In genomic region chr18:14190776-14191442, GRCh38 we compare ENCODE assay signal across 8 cellular contexts. TPM values are rescaled to one million over a fixed set of nuclear protein-coding genes. Genes with fewer than 3 reads are reported as not detected.
DNase-seq lines count a peak whose midpoint lies in the region; ATAC-seq and TF ChIP-seq lines count a peak whose summit lies in the region.
"Not testable (repeated sequence)": the region's sequence is repeated elsewhere in the genome, so short reads cannot be mapped to it uniquely, and the experiment has no call there.

No MANE protein-coding gene starts in this region.

- CTCF ChIA-PET in activated CD8-positive, alpha-beta memory T cell treated with anti-CD3 and anti-CD28 coated beads, Interleukin-2, amount 10 ng/mL, durations not matched to agents 7 days and 5 days (lab: Charles Lee): interaction anchor here (1.4 kb wide), 1 partner anchor 12 kb away, joined by 7 read pairs; no protein-coding TSS in a partner anchor

- H3K36me3 Mint-ChIP-seq in activated CD8-positive, alpha-beta memory T cell treated with anti-CD3 and anti-CD28 coated beads, Interleukin-2, amount 10 ng/mL, durations not matched to agents 7 days and 5 days: peaks cover 15% of the 10 kb centered on the region
- not testable (repeated sequence) for H3K36me3 Mint-ChIP-seq in natural killer cell treated with Interleukin-12 subunit alpha and Interleukin-12 subunit beta and Interleukin-15 and Interleukin-18, amount 100 ng/mL, for 72 hours

- not testable (repeated sequence) for TF ChIP-seq CTCF in GM12865 (IDR thresholded peaks at IDR 0.05; ENCODE audit: insufficient read depth, low read depth, low read length, missing control alignments)

- peak overlapping the region; percentile 69 for H3K27ac Mint-ChIP-seq in activated CD8-positive, alpha-beta memory T cell treated with anti-CD3 and anti-CD28 coated beads, Interleukin-2, amount 10 ng/mL, durations not matched to agents 7 days and 5 days
- peak overlapping the region; percentile 60 to 81 for H3K27ac Mint-ChIP-seq in natural killer cell treated with Interleukin-12 subunit alpha and Interleukin-12 subunit beta and Interleukin-15 and Interleukin-18, amount 100 ng/mL, for 72 hours

- not testable (repeated sequence) for H3K27me3 Mint-ChIP-seq in activated CD8-positive, alpha-beta memory T cell treated with anti-CD3 and anti-CD28 coated beads, Interleukin-2, amount 10 ng/mL, durations not matched to agents 7 days and 5 days; natural killer cell treated with Interleukin-12 subunit alpha and Interleukin-12 subunit beta and Interleukin-15 and Interleukin-18, amount 100 ng/mL, for 72 hours

- peak; percentile 96 for ATAC-seq in GM18907 (IDR thresholded peaks at IDR 0.05; ENCODE audit: unreplicated experiment)
- peak; percentile 96 for ATAC-seq in GM21390 (IDR thresholded peaks at IDR 0.05; ENCODE audit: unreplicated experiment)
- ATAC-seq in HG02759 (IDR thresholded peaks at IDR 0.05; ENCODE audit: unreplicated experiment): peak; percentile 66
- ATAC-seq in HG03108 (IDR thresholded peaks at IDR 0.05; ENCODE audit: unreplicated experiment): peak; percentile 91
- peak; percentile 99 for ATAC-seq in HG03565 (IDR thresholded peaks at IDR 0.05; ENCODE audit: unreplicated experiment)
- peak; percentile 80 for ATAC-seq in activated CD8-positive, alpha-beta memory T cell treated with anti-CD3 and anti-CD28 coated beads, Interleukin-2, amount 10 ng/mL, durations not matched to agents 7 days and 5 days
- peak in 1 of 2 donors; percentile 80 for ATAC-seq in natural killer cell treated with Interleukin-12 subunit alpha and Interleukin-12 subunit beta and Interleukin-15 and Interleukin-18, amount 100 ng/mL, for 72 hours

- DNase-seq in GM12865 (ENCODE audit: low read depth): peak; percentile 40
- DNase-seq in activated CD8-positive, alpha-beta memory T cell treated with anti-CD3 and anti-CD28 coated beads, Interleukin-2, amount 10 ng/mL, durations not matched to agents 7 days and 5 days; natural killer cell treated with Interleukin-12 subunit alpha and Interleukin-12 subunit beta and Interleukin-15 and Interleukin-18, amount 100 ng/mL, for 72 hours (ENCODE audit: low spot score): not testable (repeated sequence)

- not testable (repeated sequence) for H3K4me3 ChIP-seq in GM12865 (ENCODE audit: low read depth, low read length)

- H3K4me1 Mint-ChIP-seq in activated CD8-positive, alpha-beta memory T cell treated with anti-CD3 and anti-CD28 coated beads, Interleukin-2, amount 10 ng/mL, durations not matched to agents 7 days and 5 days: peaks cover 28% of the 10 kb centered on the region
- H3K4me1 Mint-ChIP-seq in natural killer cell treated with Interleukin-12 subunit alpha and Interleukin-12 subunit beta and Interleukin-15 and Interleukin-18, amount 100 ng/mL, for 72 hours (ENCODE audit: low read depth in 2 of 2): peaks cover 0 to 18% of the 10 kb centered on the region in 2 donors

- H3K9me3 Mint-ChIP-seq in activated CD8-positive, alpha-beta memory T cell treated with anti-CD3 and anti-CD28 coated beads, Interleukin-2, amount 10 ng/mL, durations not matched to agents 7 days and 5 days (ENCODE audit: low read depth); natural killer cell treated with Interleukin-12 subunit alpha and Interleukin-12 subunit beta and Interleukin-15 and Interleukin-18, amount 100 ng/mL, for 72 hours: not testable (repeated sequence)

- H3K4me3 Mint-ChIP-seq in activated CD8-positive, alpha-beta memory T cell treated with anti-CD3 and anti-CD28 coated beads, Interleukin-2, amount 10 ng/mL, durations not matched to agents 7 days and 5 days: peak overlapping the region; percentile 9
- peak overlapping the region; percentile 52 for H3K4me3 Mint-ChIP-seq in natural killer cell treated with Interleukin-12 subunit alpha and Interleukin-12 subunit beta and Interleukin-15 and Interleukin-18, amount 100 ng/mL, for 72 hours

RNA-seq across cellular contexts. Expression of gene ZNF519, which starts 58.7 kb away (rescaled TPM):
- total RNA-seq in activated CD8-positive, alpha-beta memory T cell treated with anti-CD3 and anti-CD28 coated beads, Interleukin-2, amount 10 ng/mL, durations not matched to agents 7 days and 5 days: 10 to 100 TPM; 24.6 to 32.9 TPM
- total RNA-seq in natural killer cell treated with Interleukin-12 subunit alpha and Interleukin-12 subunit beta and Interleukin-15 and Interleukin-18, amount 100 ng/mL, for 72 hours: 10 to 100 TPM; 10.4 to 37.3 TPM
